In genomic region chr18:3624818-3625716, GRCh38 we compare ENCODE assay signal across 8 cellular contexts.
A peak's percentile ranks its signal among the peaks of the same experiment; 100 is the strongest.
DNase-seq lines count a peak whose midpoint lies in the region; ATAC-seq and TF ChIP-seq lines count a peak whose summit lies in the region.

No MANE protein-coding gene starts in this region.

- no peaks in the 10 kb centered on the region for H3K36me3 ChIP-seq in thymus (ENCODE audit: control insufficient read depth, insufficient read depth)

- ATAC-seq in effector memory CD8-positive, alpha-beta T cell (replicated peaks), result peak; percentile 97

- DNase-seq in AG09319 (ENCODE audit: extremely low read depth, low read depth) (peak; percentile 80), HPDE6-E6E7 (ENCODE audit: extremely low spot score) (peak; percentile 70), NCI-H2171 treated with DMSO at 0.1 percent for 48 hours (lab: John Stamatoyannopoulos, UW) (no peak), SKM-1 treated with dmso at 0.1 percent for 144 hours (lab: John Stamatoyannopoulos, UW; ENCODE audit: unreplicated experiment) (no peak)
- peak; percentile 50 to 61 for DNase-seq in activated CD4-positive, alpha-beta T cell treated with anti-CD3 and anti-CD28 coated beads, Interleukin-2, amount 50 U/mL, for 4 hours
- DNase-seq in effector memory CD8-positive, alpha-beta T cell, result peak in 2 of 3 experiments; percentile 20 to 28

- H3K27ac Mint-ChIP-seq in effector memory CD8-positive, alpha-beta T cell, result peak overlapping the region; percentile 0 to 3
- peak overlapping the region; percentile 60 to 88 (median 74) for H3K27ac Mint-ChIP-seq in nephron

- H3K4me3 Mint-ChIP-seq in effector memory CD8-positive, alpha-beta T cell, result peak overlapping the region in 1 of 2 donors; percentile 10
- H3K4me3 Mint-ChIP-seq in nephron, result peak overlapping the region in 1 of 3 experiments; percentile 13

- H3K9me3 Mint-ChIP-seq in effector memory CD8-positive, alpha-beta T cell, result no peaks in the 10 kb centered on the region
- no peaks in the 10 kb centered on the region for H3K9me3 Mint-ChIP-seq in nephron

- H3K27me3 Mint-ChIP-seq in effector memory CD8-positive, alpha-beta T cell, result no peaks in the 10 kb centered on the region
- peaks cover 8% of the 10 kb centered on the region for H3K27me3 Mint-ChIP-seq in nephron (ENCODE audit: low read depth)

- TF ChIP-seq CTCF in AG09319 (IDR thresholded peaks at IDR 0.05; ENCODE audit: low read depth, low read length), result no peak
- no peak for TF ChIP-seq CTCF in nephron (IDR thresholded peaks at IDR 0.05; ENCODE audit: unreplicated experiment in 3 of 3)

- peaks cover 9 to 11% of the 10 kb centered on the region in 2 donors for H3K4me1 Mint-ChIP-seq in effector memory CD8-positive, alpha-beta T cell (ENCODE audit: low read depth in 2 of 2)
- H3K4me1 Mint-ChIP-seq in nephron, result peaks cover 35% of the 10 kb centered on the region

- H3K27me3 ChIP-seq in thymus (ENCODE audit: control insufficient read depth, insufficient read depth), result no peaks in the 10 kb centered on the region

- peaks cover 3% of the 10 kb centered on the region for H3K4me1 ChIP-seq in thymus (ENCODE audit: control insufficient read depth, insufficient read depth, low read length)

- no peaks in the 10 kb centered on the region for H3K9me3 ChIP-seq in thymus (ENCODE audit: control insufficient read depth)

- peak overlapping the region; percentile 49 for H3K27ac ChIP-seq in thymus (ENCODE audit: low read depth)

- no peak overlapping the region for H3K4me3 ChIP-seq in thymus (ENCODE audit: low read length)

- no peaks in the 10 kb centered on the region for H3K36me3 Mint-ChIP-seq in effector memory CD8-positive, alpha-beta T cell (ENCODE audit: insufficient read depth)
- no peaks in the 10 kb centered on the region for H3K36me3 Mint-ChIP-seq in nephron (ENCODE audit: low read depth)

- WGBS in thymus, result 60% methylated on average over 11 of the region's 11 CpGs

Comparison
In these comparisons a context has a peak if more than half of its experiments do, and no peak if none do; other contexts are left out.
1. DNase-seq: peak in AG09319 (single experiment), HPDE6-E6E7 (single experiment), activated CD4-positive, alpha-beta T cell treated with anti-CD3 and anti-CD28 coated beads, Interleukin-2, amount 50 U/mL, for 4 hours (2 of 2) and effector memory CD8-positive, alpha-beta T cell (2 of 3); none in NCI-H2171 treated with DMSO at 0.1 percent for 48 hours (single experiment) and SKM-1 treated with dmso at 0.1 percent for 144 hours (single experiment).